ENCODE assay signal across 10 cellular contexts in genomic region chr19:4584670-4585460, GRCh38. TPM values are rescaled to one million over a fixed set of nuclear protein-coding genes. Genes with fewer than 3 reads are reported as not detected.
DNase-seq lines count a peak whose midpoint lies in the region; ATAC-seq and TF ChIP-seq lines count a peak whose summit lies in the region.
"Had no signal": no experiment of that assay in that cellular context is flagged by ENCODE, and none has a peak within 500 bp of the region (broad histone marks: within the 10 kb centered on the region; RNA-seq: fewer than 3 reads in every experiment).

No MANE protein-coding gene starts in this region.

- H3K4me1 Mint-ChIP-seq in osteocyte (ENCODE audit: unreplicated experiment): peaks cover 15% of the 10 kb centered on the region

- no peak overlapping the region for H3K27ac Mint-ChIP-seq in osteocyte (ENCODE audit: unreplicated experiment)
- H3K27ac Mint-ChIP-seq: T-helper 1 cell treated with Interleukin-12 subunit alpha and Interleukin-12 subunit beta and Interleukin-4 antibody, amounts not matched to agents 30 μg/mL and 1 μg/mL, for 36 hours had no signal

- no peaks in the 10 kb centered on the region for H3K9me3 ChIP-seq in MG63

- peak overlapping the region; percentile 67 for H3K4me3 Mint-ChIP-seq in osteocyte (ENCODE audit: unreplicated experiment)
- H3K4me3 Mint-ChIP-seq: T-helper 1 cell treated with Interleukin-12 subunit alpha and Interleukin-12 subunit beta and Interleukin-4 antibody, amounts not matched to agents 30 μg/mL and 1 μg/mL, for 36 hours had no signal

- H3K27me3 ChIP-seq in MG63: no peaks in the 10 kb centered on the region; the same call in 1 of the 2 replicates

- H3K4me3 ChIP-seq in MG63: peak overlapping the region; percentile 38

- peak; percentile 93 for DNase-seq in D341Med (ENCODE audit: low spot score)
- no peak for DNase-seq in MG63
- DNase-seq in ecto neural progenitor cell (ENCODE audit: low spot score): peak; percentile 88
- DNase-seq in osteocyte (ENCODE audit: extremely low spot score, unreplicated experiment): no peak
- no peak for DNase-seq in dermis blood vessel endothelial cell
- no peak for DNase-seq in NCI-H128 (lab: John Stamatoyannopoulos, UW; ENCODE audit: unreplicated experiment)

- H3K36me3 ChIP-seq in MG63: no peaks in the 10 kb centered on the region

- H3K36me3 Mint-ChIP-seq in osteocyte (ENCODE audit: unreplicated experiment): no peaks in the 10 kb centered on the region

- H3K9me3 Mint-ChIP-seq in osteocyte (ENCODE audit: unreplicated experiment): no peaks in the 10 kb centered on the region
- H3K9me3 Mint-ChIP-seq: T-helper 1 cell treated with Interleukin-12 subunit alpha and Interleukin-12 subunit beta and Interleukin-4 antibody, amounts not matched to agents 30 μg/mL and 1 μg/mL, for 36 hours had no signal

- ATAC-seq in GM19351 (IDR thresholded peaks at IDR 0.05; ENCODE audit: unreplicated experiment) (no peak), HG02852 (IDR thresholded peaks at IDR 0.05; ENCODE audit: unreplicated experiment) (no peak)

- no peak for TF ChIP-seq CTCF in osteocyte (IDR thresholded peaks at IDR 0.05)

- peaks cover 17% of the 10 kb centered on the region for H3K27me3 Mint-ChIP-seq in osteocyte (ENCODE audit: unreplicated experiment)

RNA-seq across cellular contexts. Expression of gene SEMA6B, which starts 25.4 kb away (rescaled TPM):
- 4.5 and 5.7 TPM in 2 replicates for total RNA-seq in MG63 (2014; rRNA removed; shearing (Covaris generic); ENCODE audit: low replicate concordance)
- 5.8 and 6.2 TPM in 2 replicates for total RNA-seq in osteocyte
- 143 and 209 TPM in 2 replicates for total RNA-seq in dermis blood vessel endothelial cell

RNA-seq across cellular contexts. Expression of gene LRG1, which starts 45.0 kb away (rescaled TPM):
- not detected in 2 replicates for total RNA-seq in MG63 (2014; rRNA removed; shearing (Covaris generic); ENCODE audit: low replicate concordance)
- total RNA-seq in osteocyte (not detected in 2 replicates), dermis blood vessel endothelial cell (1.2 and 1.6 TPM in 2 replicates)
- total RNA-seq: occipital lobe had no signal

RNA-seq across cellular contexts. Expression of gene PLIN5, which starts 49.8 kb away (rescaled TPM):
- not detected in 2 replicates for total RNA-seq in MG63 (2014; rRNA removed; shearing (Covaris generic); ENCODE audit: low replicate concordance)
- total RNA-seq in osteocyte (not detected in 2 replicates), dermis blood vessel endothelial cell (4.7 and 11.7 TPM in 2 replicates)

RNA-seq across cellular contexts. Expression of gene TNFAIP8L1, which starts 54.5 kb away (rescaled TPM):
- 1.2 and 1.5 TPM in 2 replicates for total RNA-seq in MG63 (2014; rRNA removed; shearing (Covaris generic); ENCODE audit: low replicate concordance)
- total RNA-seq in osteocyte (5.8 and 5.9 TPM in 2 replicates), dermis blood vessel endothelial cell (65.4 and 70.1 TPM in 2 replicates)

Comparison
In these comparisons a context has a peak if more than half of its experiments do, and no peak if none do; other contexts are left out.
1. DNase-seq: peak in D341Med (single experiment) and ecto neural progenitor cell (single experiment); none in MG63 (single experiment), osteocyte (single experiment), dermis blood vessel endothelial cell (single experiment) and NCI-H128 (single experiment).
2. RNA of gene SEMA6B, which starts 25.4 kb away (total RNA-seq): 143 to 209 TPM in dermis blood vessel endothelial cell; 5.8 to 6.2 TPM in osteocyte and 4.5 to 5.7 TPM in MG63; every median in the first group is over 10 times any median in the second.